ENCODE assay signal across 25 cellular contexts in the genomic region with DNA sequence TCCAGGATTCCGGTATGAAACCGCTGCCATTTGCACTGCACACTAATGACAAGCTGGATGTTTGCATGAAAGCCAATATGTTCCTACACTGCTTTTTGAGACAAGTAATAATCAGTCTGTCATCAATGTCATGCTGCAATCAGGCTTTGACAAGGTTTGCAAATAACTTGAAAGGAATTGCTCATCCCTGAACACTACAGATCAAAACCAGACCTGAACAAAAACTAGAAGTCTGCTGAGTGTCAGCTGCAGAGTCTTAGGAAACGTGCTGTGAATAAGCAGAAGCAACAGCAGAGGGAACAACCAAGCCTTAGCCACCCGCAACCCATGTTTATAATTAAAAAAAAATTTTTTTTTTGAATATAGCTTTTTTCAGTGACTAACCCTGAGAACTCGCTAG.
"Had no signal": no experiment of that assay in that cellular context is flagged by ENCODE, and none has a peak within 500 bp of the region (broad histone marks: within the 10 kb centered on the region; RNA-seq: fewer than 3 reads in every experiment).

No MANE protein-coding gene starts in this region.

- H3K9me3 ChIP-seq: gastrocnemius medialis, thoracic aorta had no signal

- H3K9me3 Mint-ChIP-seq: activated CD4-positive, alpha-beta T cell treated with anti-CD3 and anti-CD28 coated beads, Interleukin-2, amount 10 ng/mL, durations not matched to agents 24 days and 14 days; activated naive CD4-positive, alpha-beta T cell treated with anti-CD3 and anti-CD28 coated beads for 36 hours; nephron progenitor cell had no signal

- H3K4me1 ChIP-seq: gastrocnemius medialis, heart left ventricle, spleen had no signal

- H3K27me3 ChIP-seq: cardiac muscle cell, gastrocnemius medialis, heart left ventricle, spleen had no signal

- H3K36me3 ChIP-seq: cardiac muscle cell, gastrocnemius medialis, heart left ventricle, spleen, thoracic aorta had no signal

- H3K27ac Mint-ChIP-seq: activated CD4-positive, alpha-beta memory T cell treated with anti-CD3 and anti-CD28 coated beads, Interleukin-2, amount 10 ng/mL, durations not matched to agents 7 days and 5 days; activated CD4-positive, alpha-beta T cell treated with anti-CD3 and anti-CD28 coated beads, Interleukin-2, amount 10 ng/mL, durations not matched to agents 24 days and 14 days; activated naive CD4-positive, alpha-beta T cell treated with anti-CD3 and anti-CD28 coated beads for 36 hours; activated naive CD8-positive, alpha-beta T cell treated with anti-CD3 and anti-CD28 coated beads, Interleukin-2, amount 10 ng/mL, durations not matched to agents 7 days and 5 days; activated T-cell treated with anti-CD3 and anti-CD28 coated beads, Interleukin-2, amount 50 U/mL, for 72 hours; dendritic cell treated with granulocyte-macrophage colony-stimulating factor and Interleukin-4, amounts not matched to agents 40 ng/mL and 50 ng/mL, for 4 days; nephron progenitor cell; T-cell; T-helper 2 cell treated with Interferon-gamma antibody and Interleukin-4, amounts not matched to agents 5 μg/mL and 100 μg/mL, for 36 hours; type B pancreatic cell had no signal

- H3K4me1 Mint-ChIP-seq: activated CD4-positive, alpha-beta memory T cell treated with anti-CD3 and anti-CD28 coated beads, Interleukin-2, amount 10 ng/mL, durations not matched to agents 7 days and 5 days; activated CD4-positive, alpha-beta T cell treated with anti-CD3 and anti-CD28 coated beads, Interleukin-2, amount 10 ng/mL, durations not matched to agents 24 days and 14 days; activated naive CD8-positive, alpha-beta T cell treated with anti-CD3 and anti-CD28 coated beads, Interleukin-2, amount 10 ng/mL, durations not matched to agents 7 days and 5 days; nephron progenitor cell; T-cell had no signal

- H3K27ac ChIP-seq: cardiac muscle cell, gastrocnemius medialis, heart left ventricle, spleen, thoracic aorta, VCaP had no signal

- H3K27me3 Mint-ChIP-seq: activated CD4-positive, alpha-beta memory T cell treated with anti-CD3 and anti-CD28 coated beads, Interleukin-2, amount 10 ng/mL, durations not matched to agents 7 days and 5 days; activated CD4-positive, alpha-beta T cell treated with anti-CD3 and anti-CD28 coated beads, Interleukin-2, amount 10 ng/mL, durations not matched to agents 24 days and 14 days; activated naive CD8-positive, alpha-beta T cell treated with anti-CD3 and anti-CD28 coated beads, Interleukin-2, amount 10 ng/mL, durations not matched to agents 7 days and 5 days; dendritic cell treated with granulocyte-macrophage colony-stimulating factor and Interleukin-4, amounts not matched to agents 40 ng/mL and 50 ng/mL, for 4 days; T-cell; type B pancreatic cell had no signal

- ATAC-seq: activated CD4-positive, CD25-positive, alpha-beta regulatory T cell treated with anti-CD3 and anti-CD28 coated beads, Interleukin-2, amount 50 U/mL, for 24 hours; activated T-cell treated with anti-CD3 and anti-CD28 coated beads, Interleukin-2, amount 50 U/mL, for 72 hours; gastrocnemius medialis; heart left ventricle; left ventricle myocardium superior; T-cell had no signal

- H3K4me3 ChIP-seq: cardiac muscle cell, gastrocnemius medialis, heart left ventricle, spleen, thoracic aorta had no signal

- H3K36me3 Mint-ChIP-seq: activated naive CD8-positive, alpha-beta T cell treated with anti-CD3 and anti-CD28 coated beads, Interleukin-2, amount 10 ng/mL, durations not matched to agents 7 days and 5 days; T-cell had no signal

- H3K4me3 Mint-ChIP-seq: activated CD4-positive, alpha-beta memory T cell treated with anti-CD3 and anti-CD28 coated beads, Interleukin-2, amount 10 ng/mL, durations not matched to agents 7 days and 5 days; activated CD4-positive, alpha-beta T cell treated with anti-CD3 and anti-CD28 coated beads, Interleukin-2, amount 10 ng/mL, durations not matched to agents 24 days and 14 days; activated naive CD4-positive, alpha-beta T cell treated with anti-CD3 and anti-CD28 coated beads for 36 hours; activated naive CD8-positive, alpha-beta T cell treated with anti-CD3 and anti-CD28 coated beads, Interleukin-2, amount 10 ng/mL, durations not matched to agents 7 days and 5 days; activated T-cell treated with anti-CD3 and anti-CD28 coated beads, Interleukin-2, amount 50 U/mL, for 72 hours; dendritic cell treated with granulocyte-macrophage colony-stimulating factor and Interleukin-4, amounts not matched to agents 40 ng/mL and 50 ng/mL, for 4 days; nephron progenitor cell; T-cell; T-helper 2 cell treated with Interferon-gamma antibody and Interleukin-4, amounts not matched to agents 5 μg/mL and 100 μg/mL, for 36 hours; type B pancreatic cell had no signal

- DNase-seq: activated CD4-positive, alpha-beta memory T cell treated with anti-CD3 and anti-CD28 coated beads, Interleukin-2, amount 10 ng/mL, durations not matched to agents 7 days and 5 days; activated CD4-positive, alpha-beta T cell treated with anti-CD3 and anti-CD28 coated beads, Interleukin-2, amount 10 ng/mL, durations not matched to agents 24 days and 14 days; activated effector memory CD4-positive, alpha-beta T cell treated with Interleukin-2 at 50 U/mL for 16 hours; activated naive CD4-positive, alpha-beta T cell treated with anti-CD3 and anti-CD28 coated beads for 36 hours; activated naive CD8-positive, alpha-beta T cell treated with anti-CD3 and anti-CD28 coated beads, Interleukin-2, amount 10 ng/mL, durations not matched to agents 7 days and 5 days; activated T-cell treated with anti-CD3 and anti-CD28 coated beads, Interleukin-2, amount 50 U/mL, for 72 hours; amniotic stem cell; effector CD8-positive, alpha-beta T cell; erythroblast; gastrocnemius medialis; heart left ventricle; left ventricle myocardium superior; mammary epithelial cell; nephron progenitor cell; spleen; stimulated activated CD4-positive, alpha-beta T cell treated with anti-CD3 and anti-CD28 coated beads, Interleukin-4, amount 100 ng/mL, for 1 hour; stimulated activated naive CD4-positive, alpha-beta T cell; T-cell had no signal
